ENCODE assay signal across 17 cellular contexts in genomic region chr2:179098080-179098689, GRCh38. TPM values are rescaled to one million over a fixed set of nuclear protein-coding genes. Genes with fewer than 3 reads are reported as not detected.
A peak's percentile ranks its signal among the peaks of the same experiment; 100 is the strongest.
DNase-seq lines count a peak whose midpoint lies in the region; ATAC-seq and TF ChIP-seq lines count a peak whose summit lies in the region.
"Had no signal": no experiment of that assay in that cellular context is flagged by ENCODE, and none has a peak within 500 bp of the region (broad histone marks: within the 10 kb centered on the region; RNA-seq: fewer than 3 reads in every experiment).

No MANE protein-coding gene starts in this region.

- no peak overlapping the region for H3K4me3 ChIP-seq in OCI-LY7 (ENCODE audit: low read depth, low read length, poor library complexity, severe bottlenecking)
- H3K4me3 ChIP-seq: BLaER1, GM23248 had no signal

- H3K36me3 ChIP-seq in OCI-LY7 (ENCODE audit: insufficient read depth, low read length): no peaks in the 10 kb centered on the region; the same call in 1 of the 2 replicates

- H3K9me2 ChIP-seq in OCI-LY7 (ENCODE audit: insufficient read depth, low read length): no peaks in the 10 kb centered on the region
- H3K9me2 ChIP-seq: SK-N-SH had no signal

- peak overlapping the region; percentile 10; the same call in 1 of the 2 replicates for H3K4me2 ChIP-seq in OCI-LY7 (ENCODE audit: low read length)
- H3K4me2 ChIP-seq: BLaER1, SK-N-SH had no signal

- peak overlapping the region; percentile 6; the same call in 1 of the 2 replicates for H2AFZ ChIP-seq in OCI-LY7 (ENCODE audit: low read length)
- H2AFZ ChIP-seq: GM23248 had no signal

- BruUV-seq in OCI-LY7 (replicated peaks; lab: Mats Ljungman, UMichigan): no TSS peak

- ATAC-seq in GM18519 (IDR thresholded peaks at IDR 0.05; ENCODE audit: low FRiP score, unreplicated experiment) (peak; percentile 53), GM19351 (IDR thresholded peaks at IDR 0.05; ENCODE audit: unreplicated experiment) (peak; percentile 39), HG03025 (IDR thresholded peaks at IDR 0.05; ENCODE audit: low FRiP score, unreplicated experiment) (peak; percentile 43), HG03469 (IDR thresholded peaks at IDR 0.05; ENCODE audit: unreplicated experiment) (no peak)
- ATAC-seq in natural killer cell treated with Interleukin-12 subunit alpha and Interleukin-12 subunit beta and Interleukin-15 and Interleukin-18, amount 100 ng/mL, for 72 hours: no peak

- TF ChIP-seq CTCF in OCI-LY7 (conservative IDR thresholded peaks at IDR 0.05; ENCODE audit: low read length): no peak

- H3K4me3 Mint-ChIP-seq in natural killer cell treated with Interleukin-12 subunit alpha and Interleukin-12 subunit beta and Interleukin-15 and Interleukin-18, amount 100 ng/mL, for 72 hours: no peak overlapping the region

- POLR2A ChIA-PET in OCI-LY7 (lab: Charles Lee): interaction anchor here (0.7 kb wide), 1 partner anchor 345 kb away, joined by 3 read pairs; no protein-coding TSS in a partner anchor

- 0 out of 2 replicates have a peak, but pooled peaks cover 3% of the 10 kb centered on the region for H3K9me3 ChIP-seq in OCI-LY7 (ENCODE audit: low read length)
- H3K9me3 ChIP-seq: BLaER1, SK-N-SH had no signal

- DNase-seq in OCI-LY7 (ENCODE audit: low spot score) (no peak), AG08396 (ENCODE audit: low spot score) (no peak)
- DNase-seq in natural killer cell treated with Interleukin-12 subunit alpha and Interleukin-12 subunit beta and Interleukin-15 and Interleukin-18, amount 100 ng/mL, for 72 hours (ENCODE audit: low spot score): no peak
- no peak for DNase-seq in NK-92 treated with Interleukin-12 subunit alpha and Interleukin-12 subunit beta, amount 100 ng/mL, for 24 hours (lab: John Stamatoyannopoulos, UW)
- DNase-seq: DMS153, GM23248, KBM-7, NCI-H1092, NCI-H2107, NCI-H345, NCI-H526 treated with DMSO at 0.1 percent for 48 hours, SK-N-SH had no signal

- H3K4me1 ChIP-seq in OCI-LY7 (ENCODE audit: insufficient read depth, low read length, poor library complexity, severe bottlenecking): peaks cover 46% of the 10 kb centered on the region

- no peak overlapping the region for H3K27ac Mint-ChIP-seq in natural killer cell treated with Interleukin-12 subunit alpha and Interleukin-12 subunit beta and Interleukin-15 and Interleukin-18, amount 100 ng/mL, for 72 hours

- no peaks in the 10 kb centered on the region for H4K20me1 ChIP-seq in OCI-LY7 (ENCODE audit: insufficient read depth, low read length)
- H4K20me1 ChIP-seq: BLaER1 had no signal

- H3K4me1 Mint-ChIP-seq in natural killer cell treated with Interleukin-12 subunit alpha and Interleukin-12 subunit beta and Interleukin-15 and Interleukin-18, amount 100 ng/mL, for 72 hours (ENCODE audit: low read depth in 2 of 2): peaks cover 0 to 8% of the 10 kb centered on the region in 2 donors

- H3K36me3 Mint-ChIP-seq in natural killer cell treated with Interleukin-12 subunit alpha and Interleukin-12 subunit beta and Interleukin-15 and Interleukin-18, amount 100 ng/mL, for 72 hours: no peaks in the 10 kb centered on the region

- H3K9me3 Mint-ChIP-seq in natural killer cell treated with Interleukin-12 subunit alpha and Interleukin-12 subunit beta and Interleukin-15 and Interleukin-18, amount 100 ng/mL, for 72 hours: no peaks in the 10 kb centered on the region

- H3K27ac ChIP-seq in OCI-LY7 (ENCODE audit: low read depth, low read length, poor library complexity, severe bottlenecking): no peak overlapping the region
- H3K27ac ChIP-seq: BLaER1, GM23248 had no signal

- intact Hi-C loops in OCI-LY7 (cut with micrococcal nuclease; ENCODE audit: unreplicated experiment): loop anchor here (5.0 kb wide), 1 partner anchor 66 kb away; no protein-coding TSS in a partner anchor

- CTCF ChIA-PET in OCI-LY7 (lab: Charles Lee; ENCODE audit: unreplicated experiment): no interaction called here

- no peaks in the 10 kb centered on the region for H3K79me2 ChIP-seq in OCI-LY7 (ENCODE audit: insufficient read depth, low read depth, low read length)

- H3K27me3 Mint-ChIP-seq in natural killer cell treated with Interleukin-12 subunit alpha and Interleukin-12 subunit beta and Interleukin-15 and Interleukin-18, amount 100 ng/mL, for 72 hours: peaks cover 0 to 5% of the 10 kb centered on the region in 2 donors

RNA-seq across cellular contexts. Expression of gene CCDC141, which starts 48.2 kb away (rescaled TPM):
- 0.15 TPM in 1 of 2 replicates, not detected in the other for total RNA-seq in OCI-LY7 (2014; rRNA removed; shearing (Covaris generic))
- 0.07 and 0.32 TPM in 2 replicates for total RNA-seq in OCI-LY7 (2022)
- 1 to 10 TPM in 1 of 2 donors, under 1 TPM in 1; 0.24 to 1.2 TPM for total RNA-seq in natural killer cell treated with Interleukin-12 subunit alpha and Interleukin-12 subunit beta and Interleukin-15 and Interleukin-18, amount 100 ng/mL, for 72 hours
- total RNA-seq: GM23248 had no signal

Comparison
In these comparisons a context has a peak if more than half of its experiments do, and no peak if none do; other contexts are left out.
1. ATAC-seq: peak in GM18519 (single experiment), GM19351 (single experiment) and HG03025 (single experiment); none in natural killer cell treated with Interleukin-12 subunit alpha and Interleukin-12 subunit beta and Interleukin-15 and Interleukin-18, amount 100 ng/mL, for 72 hours (0 of 2) and HG03469 (single experiment).